In genomic region chr4:101345271-101345595, GRCh38 we compare ENCODE assay signal across 8 cellular contexts. TPM values are rescaled to one million over a fixed set of nuclear protein-coding genes. Genes with fewer than 3 reads are reported as not detected.
A peak's percentile ranks its signal among the peaks of the same experiment; 100 is the strongest.
DNase-seq lines count a peak whose midpoint lies in the region; ATAC-seq lines count a peak whose summit lies in the region.

No MANE protein-coding gene starts in this region.

- peak overlapping the region; percentile 100 for H3K4me3 Mint-ChIP-seq in natural killer cell treated with Interleukin-12 subunit alpha and Interleukin-12 subunit beta and Interleukin-15 and Interleukin-18, amount 100 ng/mL, for 72 hours

- H3K36me3 ChIP-seq in SK-N-MC (ENCODE audit: insufficient read depth, low read length) (no peaks in the 10 kb centered on the region), duodenal mucosa (ENCODE audit: control insufficient read depth in 1 of 2, insufficient read depth in 2 of 2, low read length in 2 of 2) (no peaks in the 10 kb centered on the region)

- no peaks in the 10 kb centered on the region for H3K27me3 Mint-ChIP-seq in natural killer cell treated with Interleukin-12 subunit alpha and Interleukin-12 subunit beta and Interleukin-15 and Interleukin-18, amount 100 ng/mL, for 72 hours

- H3K9me3 ChIP-seq in SK-N-MC (ENCODE audit: low read depth, low read length): no peaks in the 10 kb centered on the region
- H3K9me3 ChIP-seq in duodenal mucosa (ENCODE audit: control insufficient read depth in 1 of 2, low read length in 2 of 2): no peaks in the 10 kb centered on the region

- H3K4me1 Mint-ChIP-seq in natural killer cell treated with Interleukin-12 subunit alpha and Interleukin-12 subunit beta and Interleukin-15 and Interleukin-18, amount 100 ng/mL, for 72 hours (ENCODE audit: low read depth in 2 of 2): peaks cover 37 to 49% of the 10 kb centered on the region in 2 donors

- H3K27me3 ChIP-seq in duodenal mucosa (ENCODE audit: control insufficient read depth in 1 of 2, insufficient read depth in 2 of 2, low read length in 2 of 2): no peaks in the 10 kb centered on the region

- ATAC-seq in natural killer cell treated with Interleukin-12 subunit alpha and Interleukin-12 subunit beta and Interleukin-15 and Interleukin-18, amount 100 ng/mL, for 72 hours: no peak
- no peak for ATAC-seq in GM18858 (IDR thresholded peaks at IDR 0.05; ENCODE audit: unreplicated experiment)

- no peaks in the 10 kb centered on the region for H3K9me3 Mint-ChIP-seq in natural killer cell treated with Interleukin-12 subunit alpha and Interleukin-12 subunit beta and Interleukin-15 and Interleukin-18, amount 100 ng/mL, for 72 hours

- H3K27ac Mint-ChIP-seq in natural killer cell treated with Interleukin-12 subunit alpha and Interleukin-12 subunit beta and Interleukin-15 and Interleukin-18, amount 100 ng/mL, for 72 hours: peak overlapping the region; percentile 90

- peak overlapping the region; percentile 99 for H3K4me3 ChIP-seq in SK-N-MC
- peak overlapping the region; percentile 83 to 90 for H3K4me3 ChIP-seq in duodenal mucosa (ENCODE audit: low read depth in 1 of 2, low read length in 2 of 2)

- DNase-seq in NCI-H526 (lab: John Stamatoyannopoulos, UW): peak; percentile 23 to 66
- DNase-seq in NCI-H526 treated with DMSO at 0.1 percent for 48 hours (lab: John Stamatoyannopoulos, UW): no peak
- DNase-seq in SK-N-MC (ENCODE audit: low read depth, low spot score): no peak
- no peak for DNase-seq in natural killer cell treated with Interleukin-12 subunit alpha and Interleukin-12 subunit beta and Interleukin-15 and Interleukin-18, amount 100 ng/mL, for 72 hours (ENCODE audit: low spot score)
- no peak for DNase-seq in HPDE6-E6E7 (ENCODE audit: extremely low spot score)
- DNase-seq in activated CD4-positive, CD25-positive, alpha-beta regulatory T cell treated with anti-CD3 and anti-CD28 coated beads, Interleukin-2, amount 50 U/mL, for 72 hours: no peak

- H3K27ac ChIP-seq in SK-N-MC (0 out of 2 replicates have a peak overlapping the region, but pooled peaks have one; percentile 7), duodenal mucosa (ENCODE audit: low read depth, low read length) (no peak overlapping the region)

- H3K4me1 ChIP-seq in duodenal mucosa (ENCODE audit: control insufficient read depth in 1 of 2, insufficient read depth in 2 of 2, low read length in 2 of 2): peaks cover 25 to 30% of the 10 kb centered on the region in 2 donors

- no peaks in the 10 kb centered on the region for H3K36me3 Mint-ChIP-seq in natural killer cell treated with Interleukin-12 subunit alpha and Interleukin-12 subunit beta and Interleukin-15 and Interleukin-18, amount 100 ng/mL, for 72 hours

- H3K9ac ChIP-seq in SK-N-MC (ENCODE audit: insufficient read length) (no peak overlapping the region), duodenal mucosa (ENCODE audit: low read depth in 1 of 2, low read length in 2 of 2) (peak overlapping the region; percentile 46 to 58)

RNA-seq across cellular contexts. Expression of gene PPP3CA, which starts 2.1 kb away (rescaled TPM):
- total RNA-seq in natural killer cell treated with Interleukin-12 subunit alpha and Interleukin-12 subunit beta and Interleukin-15 and Interleukin-18, amount 100 ng/mL, for 72 hours: 10 to 100 TPM; 42.6 to 50.2 TPM

Comparison
In these comparisons a context has a peak if more than half of its experiments do, and no peak if none do; other contexts are left out.
1. DNase-seq: peak in NCI-H526 (2 of 2); none in NCI-H526 treated with DMSO at 0.1 percent for 48 hours (single experiment), SK-N-MC (single experiment), natural killer cell treated with Interleukin-12 subunit alpha and Interleukin-12 subunit beta and Interleukin-15 and Interleukin-18, amount 100 ng/mL, for 72 hours (single experiment), HPDE6-E6E7 (single experiment) and activated CD4-positive, CD25-positive, alpha-beta regulatory T cell treated with anti-CD3 and anti-CD28 coated beads, Interleukin-2, amount 50 U/mL, for 72 hours (single experiment).